In the genomic region with DNA sequence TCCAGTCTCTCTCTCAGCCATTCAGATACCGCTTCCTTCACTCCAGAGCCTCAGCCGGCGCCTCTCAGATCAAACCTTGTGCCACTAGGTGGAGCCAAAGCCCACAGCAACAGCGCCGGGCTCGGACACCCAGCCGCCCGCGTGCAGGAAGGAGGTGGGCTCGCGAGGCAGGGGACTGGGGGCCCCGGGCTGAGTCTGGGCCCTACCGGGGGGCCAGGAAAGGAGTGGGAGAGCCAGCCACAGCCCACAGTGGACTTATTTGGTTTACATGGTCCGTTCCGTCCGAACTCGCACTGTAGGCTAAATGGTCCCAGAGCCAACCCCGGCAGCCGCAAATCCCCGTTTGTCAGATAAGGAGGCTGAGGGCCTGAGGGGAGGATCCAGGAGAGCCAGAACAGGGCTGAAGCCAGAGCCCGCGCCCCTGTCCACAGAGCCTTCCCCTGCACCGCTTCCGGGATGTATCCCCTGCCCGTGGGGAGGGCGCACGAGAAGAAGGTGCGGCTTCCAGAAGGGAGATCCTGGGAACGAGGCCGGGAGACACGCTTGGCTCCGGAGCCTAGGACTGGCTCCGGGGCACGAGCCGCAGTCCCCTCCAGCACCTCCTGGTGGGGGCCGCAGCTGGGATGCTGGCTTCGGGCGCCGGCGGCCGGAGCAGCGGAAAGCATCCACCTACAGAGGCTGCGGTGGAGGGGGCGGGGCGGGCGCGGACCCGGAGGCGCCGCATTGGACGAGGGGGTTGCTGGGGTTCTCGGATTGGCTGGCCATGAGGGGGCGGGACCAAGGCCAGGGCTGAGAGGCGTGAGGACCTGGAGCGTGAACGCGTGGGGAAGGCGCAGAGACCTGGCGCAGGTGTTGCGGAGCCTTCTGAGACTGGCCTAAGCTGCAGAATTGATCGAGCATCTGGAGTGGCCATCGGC, we compare ENCODE assay signal across 8 cellular contexts. TPM values are rescaled to one million over a fixed set of nuclear protein-coding genes. Genes with fewer than 3 reads are reported as not detected.
DNase-seq lines count a peak whose midpoint lies in the region; ATAC-seq, FAIRE-seq and TF ChIP-seq lines count a peak whose summit lies in the region.

No MANE protein-coding gene starts in this region.

- H3K27ac ChIP-seq in BLaER1 treated with 17β-estradiol and CSF1 and Interleukin-3, amounts not matched to agents 10 nM and 100 nM = peak overlapping the region in 8 of 11 experiments; percentile 34 to 78 (median 62); a peak in 15 of 22 replicates
- no peak overlapping the region for H3K27ac ChIP-seq in HepG2 (ENCODE audit: extremely low read length, insufficient read depth, low read length)

- in situ Hi-C loops in HepG2 (cut with HindIII; ENCODE audit: extremely low pct_ligation_motif_present, low pct_unique_long_range_greater_than_20kb) = loop anchor here (5.0 kb wide), 2 partner anchors 248 to 393 kb away; no protein-coding TSS in a partner anchor

- peaks cover 15 to 26% (median 20%) of the 10 kb centered on the region in 10 experiments for H3K4me1 ChIP-seq in BLaER1 treated with 17β-estradiol and CSF1 and Interleukin-3, amounts not matched to agents 10 nM and 100 nM
- peaks cover 32% of the 10 kb centered on the region for H3K4me1 ChIP-seq in HepG2 (ENCODE audit: insufficient read depth, low read length)

- H4K20me1 ChIP-seq in BLaER1 treated with 17β-estradiol and CSF1 and Interleukin-3, amounts not matched to agents 10 nM and 100 nM = peaks cover 0 to 12% (median 0%) of the 10 kb centered on the region in 11 experiments; a peak in 5 of 22 replicates
- H4K20me1 ChIP-seq in HepG2 (ENCODE audit: insufficient read depth, low read length) = no peaks in the 10 kb centered on the region

- peak; percentile 94 for TF ChIP-seq RAD21 in HepG2 (CRISPR knock-in tag; IDR thresholded peaks at IDR 0.05)

- no peak overlapping the region for H2AFZ ChIP-seq in HepG2 (ENCODE audit: low read length)

- peaks cover 0 to 7% (median 0%) of the 10 kb centered on the region in 11 experiments; a peak in 1 of 22 replicates for H3K27me3 ChIP-seq in BLaER1 treated with 17β-estradiol and CSF1 and Interleukin-3, amounts not matched to agents 10 nM and 100 nM
- H3K27me3 ChIP-seq in HepG2 (ENCODE audit: control insufficient read depth in 1 of 2, insufficient read depth in 2 of 2, low read length in 2 of 2) = peaks cover 0 to 32% of the 10 kb centered on the region in 2 experiments; a peak in 4 of 5 replicates

- no peaks in the 10 kb centered on the region for H3K79me2 ChIP-seq in HepG2 (ENCODE audit: insufficient read depth, low read length)

- no peaks in the 10 kb centered on the region for H3K9me3 ChIP-seq in BLaER1 treated with 17β-estradiol and CSF1 and Interleukin-3, amounts not matched to agents 10 nM and 100 nM (replicated peaks in 1 of 11)
- no peaks in the 10 kb centered on the region for H3K9me3 ChIP-seq in HepG2 (ENCODE audit: low read length)

- H3K4me3 ChIP-seq in BLaER1 treated with 17β-estradiol and CSF1 and Interleukin-3, amounts not matched to agents 10 nM and 100 nM = peak overlapping the region; percentile 60 to 79 (median 70)
- H3K4me3 ChIP-seq in HepG2 (replicated peaks in 1 of 3; ENCODE audit: insufficient read depth in 1 of 3, low read depth in 2 of 3, low read length in 3 of 3) = peak overlapping the region; percentile 62 to 77 (median 66)

- intact Hi-C loops in HepG2 (cut with micrococcal nuclease; ENCODE audit: unreplicated experiment) = loop anchor here (1.0 to 5.0 kb wide), 2 partner anchors 243 to 258 kb away; partner anchors contain the start of gene CLK3

- BruUV-seq in HepG2 (replicated peaks; lab: Mats Ljungman, UMichigan) = no TSS peak

- CTCF ChIA-PET in HepG2 (lab: Yijun Ruan, JAX; ENCODE audit: low intra/inter-chr PET ratio, low total read pairs) = interaction anchor here (1.0 to 3.5 kb wide), 8 partner anchors 8 to 258 kb away, joined by 3 to 41 read pairs (median 10); partner anchors contain the start of gene UBL7

- 0% methylated on average over 6 of the region's 62 CpGs for WGBS in HepG2 (ENCODE audit: low lambda C conversion rate)

- peak; percentile 78 for ATAC-seq in GM19351 (IDR thresholded peaks at IDR 0.05; ENCODE audit: unreplicated experiment)
- peak; percentile 30 for ATAC-seq in HG03469 (IDR thresholded peaks at IDR 0.05; ENCODE audit: unreplicated experiment)
- peak; percentile 96 for ATAC-seq in HepG2

- peak overlapping the region; percentile 87 to 100 (median 96) for H3K4me2 ChIP-seq in BLaER1 treated with 17β-estradiol and CSF1 and Interleukin-3, amounts not matched to agents 10 nM and 100 nM
- peak overlapping the region; percentile 97 for H3K4me2 ChIP-seq in HepG2 (ENCODE audit: low read depth, low read length)

- TF ChIP-seq EP300 in HepG2 (IDR thresholded peaks at IDR 0.05; ENCODE audit: low read depth in 2 of 2, low read length in 2 of 2) = no peak
- no peak for TF ChIP-seq EP300 in HepG2 (CRISPR knock-in tag; IDR thresholded peaks at IDR 0.05; ENCODE audit: borderline replicate concordance)

- TF ChIP-seq POLR2A in HepG2 (IDR thresholded peaks at IDR 0.05; ENCODE audit: insufficient read depth in 1 of 2, low read depth in 2 of 2, low read length in 2 of 2) = no peak

- peak; percentile 97 for TF ChIP-seq CTCF in HepG2 (CRISPR knock-in tag; IDR thresholded peaks at IDR 0.05)

- peak overlapping the region; percentile 25 to 79 (median 67); a peak in 20 of 22 replicates for H3K9ac ChIP-seq in BLaER1 treated with 17β-estradiol and CSF1 and Interleukin-3, amounts not matched to agents 10 nM and 100 nM
- no peak overlapping the region for H3K9ac ChIP-seq in HepG2 (ENCODE audit: insufficient read depth, low read depth, low read length)

- peak; percentile 83 for FAIRE-seq in HepG2 (lab: Jason Lieb, UNC)

- H3K36me3 ChIP-seq in BLaER1 treated with 17β-estradiol and CSF1 and Interleukin-3, amounts not matched to agents 10 nM and 100 nM = no peaks in the 10 kb centered on the region
- H3K36me3 ChIP-seq in HepG2 (replicated peaks in 1 of 2; ENCODE audit: control insufficient read depth in 1 of 2, insufficient read depth in 2 of 2, low read length in 2 of 2) = no peaks in the 10 kb centered on the region

- POLR2A ChIA-PET in HepG2 (lab: Yijun Ruan, JAX) = interaction anchor here (0.6 to 1.2 kb wide), 4 partner anchors 66 to 313 kb away, joined by 3 to 4 read pairs (median 3); no protein-coding TSS in a partner anchor

- DNase-seq in NCI-H524 treated with DMSO at 0.1 percent for 48 hours (lab: John Stamatoyannopoulos, UW) (peak; percentile 72), dedifferentiated amniotic fluid mesenchymal stem cell (ENCODE audit: extremely low spot score) (peak; percentile 83), HepG2 (ENCODE audit: low spot score) (peak; percentile 83)
- DNase-seq in activated CD4-positive, alpha-beta T cell treated with anti-CD3 and anti-CD28 coated beads for 48 hours = peak; percentile 97
- peak; percentile 95 for DNase-seq in stimulated activated CD4-positive, alpha-beta T cell treated with anti-CD3 and anti-CD28 coated beads, Interleukin-2, amount 100 ng/mL, for 4 hours (ENCODE audit: low read depth)

RNA-seq across cellular contexts. Expression of gene CYP11A1, which starts 6.5 kb away (rescaled TPM):
- 0.66 and 0.86 TPM in 2 replicates for total RNA-seq in HepG2 (2016; rRNA removed; fragmentation: Illumina TruSeq; extraction: Trizol)
- 0.30 and 0.62 TPM in 2 replicates for total RNA-seq in HepG2 (2016; cell fraction: cytosol; rRNA removed; fragmentation: Illumina TruSeq; extraction: Trizol; ENCODE audit: low read depth)
- 0.43 and 0.71 TPM in 2 replicates for total RNA-seq in HepG2 (2016; cell fraction: insoluble cytoplasmic fraction; rRNA removed; fragmentation: Illumina TruSeq; extraction: Trizol)
- 0.65 and 0.74 TPM in 2 replicates for total RNA-seq in HepG2 (2016; cell fraction: membrane; rRNA removed; fragmentation: Illumina TruSeq; extraction: Trizol)
- 0.40 and 0.66 TPM in 2 replicates for total RNA-seq in HepG2 (2016; cell fraction: nucleus; rRNA removed; fragmentation: Illumina TruSeq; extraction: Trizol)
- 0.92 and 1.4 TPM in 2 replicates for polyA plus RNA-seq in HepG2 (2011; rRNA removed)
- 0.98 and 1.0 TPM in 2 replicates for polyA plus RNA-seq in HepG2 (2011; cell fraction: cytosol; rRNA removed)
- polyA plus RNA-seq in HepG2 (2011; cell fraction: nucleus; rRNA removed) = 1.5 and 1.8 TPM in 2 replicates
- 0.54 and 0.73 TPM in 2 replicates for polyA plus RNA-seq in HepG2 (2012)
- 0.26 and 0.61 TPM in 2 replicates for polyA plus RNA-seq in HepG2 (2016; cell fraction: cytosol; fragmentation: Illumina TruSeq; extraction: Trizol; ENCODE audit: low read depth)
- polyA plus RNA-seq in HepG2 (2016; cell fraction: insoluble cytoplasmic fraction; fragmentation: Illumina TruSeq; extraction: Trizol; ENCODE audit: low read depth) = 0.66 and 0.83 TPM in 2 replicates
- 0.36 and 0.45 TPM in 2 replicates for polyA plus RNA-seq in HepG2 (2016; cell fraction: membrane; fragmentation: Illumina TruSeq; extraction: Trizol; ENCODE audit: low read depth)
- 0.64 and 0.93 TPM in 2 replicates for polyA plus RNA-seq in HepG2 (2016; cell fraction: nucleus; fragmentation: Illumina TruSeq; extraction: Trizol; ENCODE audit: insufficient read depth, low read depth)
- polyA minus RNA-seq in HepG2 (2011; rRNA and poly(A)+ RNA removed; ENCODE audit: low replicate concordance) = 1.6 and 8.2 TPM in 2 replicates
- 0.99 TPM in 1 of 2 replicates, not detected in the other for polyA minus RNA-seq in HepG2 (2011; cell fraction: cytosol; rRNA and poly(A)+ RNA removed)
- polyA minus RNA-seq in HepG2 (2011; cell fraction: nucleus; rRNA and poly(A)+ RNA removed) = 0.39 and 0.87 TPM in 2 replicates

RNA-seq across cellular contexts. Expression of gene SEMA7A, which starts 59.8 kb away (rescaled TPM):
- 7.1 and 15.8 TPM in 2 replicates for total RNA-seq in HepG2 (2016; rRNA removed; fragmentation: Illumina TruSeq; extraction: Trizol)
- 6.7 and 6.9 TPM in 2 replicates for total RNA-seq in HepG2 (2016; cell fraction: cytosol; rRNA removed; fragmentation: Illumina TruSeq; extraction: Trizol; ENCODE audit: low read depth)
- total RNA-seq in HepG2 (2016; cell fraction: insoluble cytoplasmic fraction; rRNA removed; fragmentation: Illumina TruSeq; extraction: Trizol) = 5.8 and 16.8 TPM in 2 replicates
- 6.1 and 7.5 TPM in 2 replicates for total RNA-seq in HepG2 (2016; cell fraction: membrane; rRNA removed; fragmentation: Illumina TruSeq; extraction: Trizol)
- 18.1 and 21.2 TPM in 2 replicates for total RNA-seq in HepG2 (2016; cell fraction: nucleus; rRNA removed; fragmentation: Illumina TruSeq; extraction: Trizol)
- 9.0 and 11.3 TPM in 2 replicates for polyA plus RNA-seq in HepG2 (2011; rRNA removed)
- 9.5 and 11.5 TPM in 2 replicates for polyA plus RNA-seq in HepG2 (2011; cell fraction: cytosol; rRNA removed)
- 27.8 and 40.2 TPM in 2 replicates for polyA plus RNA-seq in HepG2 (2011; cell fraction: nucleus; rRNA removed)
- polyA plus RNA-seq in HepG2 (2012) = 6.1 and 9.1 TPM in 2 replicates
- 0.77 and 0.90 TPM in 2 replicates for polyA plus RNA-seq in HepG2 (2016; cell fraction: cytosol; fragmentation: Illumina TruSeq; extraction: Trizol; ENCODE audit: low read depth)
- 3.7 and 5.2 TPM in 2 replicates for polyA plus RNA-seq in HepG2 (2016; cell fraction: insoluble cytoplasmic fraction; fragmentation: Illumina TruSeq; extraction: Trizol; ENCODE audit: low read depth)
- polyA plus RNA-seq in HepG2 (2016; cell fraction: membrane; fragmentation: Illumina TruSeq; extraction: Trizol; ENCODE audit: low read depth) = 2.0 and 2.2 TPM in 2 replicates
- polyA plus RNA-seq in HepG2 (2016; cell fraction: nucleus; fragmentation: Illumina TruSeq; extraction: Trizol; ENCODE audit: insufficient read depth, low read depth) = 40.2 and 42.1 TPM in 2 replicates
- polyA minus RNA-seq in HepG2 (2011; rRNA and poly(A)+ RNA removed; ENCODE audit: low replicate concordance) = 1.2 and 27.6 TPM in 2 replicates
- polyA minus RNA-seq in HepG2 (2011; cell fraction: cytosol; rRNA and poly(A)+ RNA removed) = 8.8 and 9.2 TPM in 2 replicates
- polyA minus RNA-seq in HepG2 (2011; cell fraction: nucleus; rRNA and poly(A)+ RNA removed) = 13.6 and 14.7 TPM in 2 replicates

Comparison
In these comparisons a context has a peak if more than half of its experiments do, and no peak if none do; other contexts are left out.
1. ATAC-seq: peak in every context shown above with its lines; median percentile 96 in HepG2; 78 in GM19351; 30 in HG03469.